Comparison of ENCODE assay signal across 14 cellular contexts in the genomic region with DNA sequence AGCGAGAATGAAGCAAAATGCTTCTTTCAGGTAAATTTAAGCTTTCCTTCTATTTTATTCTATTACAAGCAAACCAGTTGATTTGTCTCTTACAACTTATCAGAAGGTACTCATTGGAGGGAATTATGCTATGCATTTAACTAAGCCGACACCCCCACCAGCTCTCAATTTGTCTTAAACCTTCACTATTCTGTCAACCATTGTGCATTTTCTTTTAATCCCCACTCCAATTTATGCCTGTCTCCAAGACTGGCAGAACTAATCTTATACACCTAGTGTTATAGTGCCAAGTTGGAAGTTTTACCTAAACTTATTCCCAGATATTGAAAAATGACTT. TPM values are rescaled to one million over a fixed set of nuclear protein-coding genes. Genes with fewer than 3 reads are reported as not detected.
DNase-seq lines count a peak whose midpoint lies in the region; ATAC-seq and TF ChIP-seq lines count a peak whose summit lies in the region.
"Had no signal": no experiment of that assay in that cellular context is flagged by ENCODE, and none has a peak within 500 bp of the region (broad histone marks: within the 10 kb centered on the region; RNA-seq: fewer than 3 reads in every experiment).

No MANE protein-coding gene starts in this region.

- WGBS in ectodermal cell, 2 experiments = 94 to 95% methylated on average over 2 of the region's 2 CpGs

- H3K27me3 ChIP-seq in MM.1S (replicated peaks; ENCODE audit: insufficient read depth, low read length) (no peaks in the 10 kb centered on the region), ectodermal cell (ENCODE audit: control insufficient read depth, insufficient read depth, low read length, poor library complexity, severe bottlenecking) (no peaks in the 10 kb centered on the region)
- H3K27me3 ChIP-seq: gastrocnemius medialis, SJCRH30, vagina had no signal

- peaks cover 24% of the 10 kb centered on the region for H3K36me3 Mint-ChIP-seq in activated naive CD4-positive, alpha-beta T cell treated with anti-CD3 and anti-CD28 coated beads, Interleukin-2, amount 50 U/mL, for 24 hours

- 0 out of 2 replicates have a peak, but pooled peaks cover 3% of the 10 kb centered on the region for H3K4me1 ChIP-seq in MM.1S (ENCODE audit: low read length)
- H3K4me1 ChIP-seq in ectodermal cell (ENCODE audit: control insufficient read depth, insufficient read depth, low read length) = no peaks in the 10 kb centered on the region
- H3K4me1 ChIP-seq: gastrocnemius medialis, prostate gland, SJCRH30, vagina had no signal

- DNase-seq in activated naive CD4-positive, alpha-beta T cell treated with Interleukin-2 at 50 U/mL for 16 hours = no peak
- DNase-seq in MM.1S = no peak
- DNase-seq in stimulated activated naive CD8-positive, alpha-beta T cell treated with anti-CD3 and anti-CD28 coated beads, Interleukin-15, amount 100 ng/mL, for 72 hours = no peak
- DNase-seq: effector CD8-positive, alpha-beta T cell; gastrocnemius medialis; KG1; SJCRH30 had no signal

- peaks cover 20% of the 10 kb centered on the region for H3K79me2 ChIP-seq in MM.1S (ENCODE audit: low read length)

- no peaks in the 10 kb centered on the region for H3K9me2 ChIP-seq in MM.1S (replicated peaks; ENCODE audit: insufficient read depth, low read length)

- ATAC-seq in stimulated activated naive CD8-positive, alpha-beta T cell treated with anti-CD3 and anti-CD28 coated beads, Interleukin-15, amount 100 ng/mL, for 72 hours = peak; percentile 10
- ATAC-seq in GM21360 (IDR thresholded peaks at IDR 0.05; ENCODE audit: unreplicated experiment) (no peak), HG02642 (IDR thresholded peaks at IDR 0.05; ENCODE audit: poor library complexity, unreplicated experiment) (no peak), HG03378 (IDR thresholded peaks at IDR 0.05; ENCODE audit: unreplicated experiment) (no peak)

- H3K9me3 ChIP-seq in MM.1S (replicated peaks; ENCODE audit: insufficient read depth, low read length) = no peaks in the 10 kb centered on the region
- no peaks in the 10 kb centered on the region for H3K9me3 ChIP-seq in ectodermal cell (ENCODE audit: control insufficient read depth, low read length)
- H3K9me3 ChIP-seq: gastrocnemius medialis, prostate gland, SJCRH30, vagina had no signal

- H3K27ac Mint-ChIP-seq in activated naive CD4-positive, alpha-beta T cell treated with anti-CD3 and anti-CD28 coated beads, Interleukin-2, amount 50 U/mL, for 24 hours = peak overlapping the region; percentile 69
- H3K27ac Mint-ChIP-seq in stimulated activated naive CD8-positive, alpha-beta T cell treated with anti-CD3 and anti-CD28 coated beads, Interleukin-15, amount 100 ng/mL, for 72 hours = peak overlapping the region in 1 of 2 donors; percentile 21

- H3K4me3 ChIP-seq in MM.1S (ENCODE audit: low read length) (no peak overlapping the region), ectodermal cell (ENCODE audit: insufficient read depth, low read depth, low read length) (no peak overlapping the region)
- H3K4me3 ChIP-seq: gastrocnemius medialis, prostate gland, SJCRH30, vagina had no signal

- H3F3A ChIP-seq in MM.1S (ENCODE audit: insufficient read depth, low read length) = peaks cover 85% of the 10 kb centered on the region

- no peak overlapping the region for H3K9ac ChIP-seq in MM.1S (ENCODE audit: low read length)

- no peaks in the 10 kb centered on the region for H3K27me3 Mint-ChIP-seq in activated naive CD4-positive, alpha-beta T cell treated with anti-CD3 and anti-CD28 coated beads, Interleukin-2, amount 50 U/mL, for 24 hours
- H3K27me3 Mint-ChIP-seq in stimulated activated naive CD8-positive, alpha-beta T cell treated with anti-CD3 and anti-CD28 coated beads, Interleukin-15, amount 100 ng/mL, for 72 hours = no peaks in the 10 kb centered on the region

- peaks cover 41% of the 10 kb centered on the region for H3K36me3 ChIP-seq in MM.1S (replicated peaks; ENCODE audit: insufficient read depth, low read length)
- peaks cover 44% of the 10 kb centered on the region for H3K36me3 ChIP-seq in ectodermal cell (ENCODE audit: control insufficient read depth, insufficient read depth, low read length)

- no peak overlapping the region for H2AFZ ChIP-seq in MM.1S (ENCODE audit: low read length)

- H4K20me1 ChIP-seq in MM.1S (ENCODE audit: insufficient read depth, low read length) = peaks cover 30% of the 10 kb centered on the region; the same call in 1 of the 2 replicates

- no peak for TF ChIP-seq CTCF in MM.1S (IDR thresholded peaks at IDR 0.05; ENCODE audit: low read length)

- H3K27ac ChIP-seq in MM.1S (ENCODE audit: low read length) = peak overlapping the region; percentile 4; the same call in 1 of the 2 replicates
- peak overlapping the region; percentile 31 for H3K27ac ChIP-seq in ectodermal cell (ENCODE audit: insufficient read depth, low read depth, low read length, poor library complexity, severe bottlenecking)
- H3K27ac ChIP-seq: prostate gland, SJCRH30, vagina had no signal

- no peaks in the 10 kb centered on the region for H3K9me3 Mint-ChIP-seq in activated naive CD4-positive, alpha-beta T cell treated with anti-CD3 and anti-CD28 coated beads, Interleukin-2, amount 50 U/mL, for 24 hours
- no peaks in the 10 kb centered on the region for H3K9me3 Mint-ChIP-seq in stimulated activated naive CD8-positive, alpha-beta T cell treated with anti-CD3 and anti-CD28 coated beads, Interleukin-15, amount 100 ng/mL, for 72 hours

- peaks cover 15% of the 10 kb centered on the region for H3K4me1 Mint-ChIP-seq in activated naive CD4-positive, alpha-beta T cell treated with anti-CD3 and anti-CD28 coated beads, Interleukin-2, amount 50 U/mL, for 24 hours
- H3K4me1 Mint-ChIP-seq in stimulated activated naive CD8-positive, alpha-beta T cell treated with anti-CD3 and anti-CD28 coated beads, Interleukin-15, amount 100 ng/mL, for 72 hours = no peaks in the 10 kb centered on the region

- no peak overlapping the region for H3K4me2 ChIP-seq in MM.1S (ENCODE audit: low read depth, low read length)

- no peak overlapping the region for H3K4me3 Mint-ChIP-seq in activated naive CD4-positive, alpha-beta T cell treated with anti-CD3 and anti-CD28 coated beads, Interleukin-2, amount 50 U/mL, for 24 hours
- no peak overlapping the region for H3K4me3 Mint-ChIP-seq in stimulated activated naive CD8-positive, alpha-beta T cell treated with anti-CD3 and anti-CD28 coated beads, Interleukin-15, amount 100 ng/mL, for 72 hours

RNA-seq across cellular contexts. Expression of a gene that starts 12.5 kb away (rescaled TPM):
- polyA plus RNA-seq in ectodermal cell (2013, experiment 1 of 4) = 204 TPM
- polyA plus RNA-seq in ectodermal cell (2013, experiment 2 of 4) = 162 TPM
- polyA plus RNA-seq in ectodermal cell (2013, experiment 3 of 4) = 212 TPM
- polyA plus RNA-seq in ectodermal cell (2013, experiment 4 of 4) = 202 TPM

RNA-seq across cellular contexts. Expression of a gene that starts 12.7 kb away (rescaled TPM):
- 32.8 TPM for polyA plus RNA-seq in ectodermal cell (2013, experiment 1 of 4)
- polyA plus RNA-seq in ectodermal cell (2013, experiment 2 of 4) = 36.0 TPM
- polyA plus RNA-seq in ectodermal cell (2013, experiment 3 of 4) = 32.1 TPM
- polyA plus RNA-seq in ectodermal cell (2013, experiment 4 of 4) = 35.6 TPM

RNA-seq across cellular contexts. Expression of a gene that starts 55.3 kb away (rescaled TPM):
- polyA plus RNA-seq in ectodermal cell (2013, experiment 1 of 4) = 38.8 TPM
- 42.2 TPM for polyA plus RNA-seq in ectodermal cell (2013, experiment 2 of 4)
- 38.6 TPM for polyA plus RNA-seq in ectodermal cell (2013, experiment 3 of 4)
- 41.5 TPM for polyA plus RNA-seq in ectodermal cell (2013, experiment 4 of 4)
